9 cellular contexts compared by ENCODE assay signal in the genomic region with DNA sequence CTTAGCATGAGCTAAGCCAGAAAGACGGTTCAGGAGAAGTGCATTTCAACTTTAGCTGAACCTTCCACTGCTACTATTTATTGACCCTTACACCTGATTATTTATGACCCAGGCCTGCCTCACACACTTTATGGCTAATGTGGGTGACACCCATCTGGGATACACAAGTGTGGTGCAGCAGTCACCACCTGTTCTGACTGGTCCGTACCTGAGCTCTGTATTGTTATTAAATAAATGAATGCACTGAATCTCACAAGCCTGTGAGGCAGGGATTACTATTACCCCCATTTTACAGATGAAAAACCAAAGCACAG. TPM values are rescaled to one million over a fixed set of nuclear protein-coding genes. Genes with fewer than 3 reads are reported as not detected.
DNase-seq lines count a peak whose midpoint lies in the region; ATAC-seq and TF ChIP-seq lines count a peak whose summit lies in the region.
"Had no signal": no experiment of that assay in that cellular context is flagged by ENCODE, and none has a peak within 500 bp of the region (broad histone marks: within the 10 kb centered on the region; RNA-seq: fewer than 3 reads in every experiment).

No MANE protein-coding gene starts in this region.

- DNase-seq in CD4-positive, CD25-positive, alpha-beta regulatory T cell: peak in 1 of 3 donors; percentile 13
- no peak for DNase-seq in HL-60 (ENCODE audit: low read depth in 1 of 2, low spot score in 1 of 2)
- no peak for DNase-seq in caudate nucleus (lab: John Stamatoyannopoulos, UW)
- no peak for DNase-seq in natural killer cell
- no peak for DNase-seq in cerebellar cortex (ENCODE audit: low spot score)
- no peak for DNase-seq in GF-D8 (lab: John Stamatoyannopoulos, UW)
- DNase-seq: GOT3 had no signal

- TF ChIP-seq CTCF in HL-60 (IDR thresholded peaks at IDR 0.05; ENCODE audit: insufficient read depth, low read length) (no peak), natural killer cell (IDR thresholded peaks at IDR 0.05) (no peak)

- peak overlapping the region; percentile 92 to 100 (median 94) for H3K27ac Mint-ChIP-seq in CD4-positive, CD25-positive, alpha-beta regulatory T cell
- H3K27ac Mint-ChIP-seq in natural killer cell: peak overlapping the region; percentile 79 to 83

- peaks cover 13% of the 10 kb centered on the region for H3K36me3 ChIP-seq in CD4-positive, CD25-positive, alpha-beta regulatory T cell (ENCODE audit: control insufficient read depth, insufficient read depth, low read length)

- H3K36me3 Mint-ChIP-seq in CD4-positive, CD25-positive, alpha-beta regulatory T cell: peaks cover 19% of the 10 kb centered on the region
- no peaks in the 10 kb centered on the region for H3K36me3 Mint-ChIP-seq in natural killer cell

- H3K9me3 Mint-ChIP-seq in CD4-positive, CD25-positive, alpha-beta regulatory T cell: no peaks in the 10 kb centered on the region
- H3K9me3 Mint-ChIP-seq in natural killer cell: no peaks in the 10 kb centered on the region

- no peaks in the 10 kb centered on the region for H3K27me3 Mint-ChIP-seq in CD4-positive, CD25-positive, alpha-beta regulatory T cell
- H3K27me3 Mint-ChIP-seq in natural killer cell (ENCODE audit: low read depth in 2 of 2): no peaks in the 10 kb centered on the region

- no peaks in the 10 kb centered on the region for H3K27me3 ChIP-seq in CD4-positive, CD25-positive, alpha-beta regulatory T cell (ENCODE audit: control insufficient read depth, insufficient read depth, low read length)
- no peaks in the 10 kb centered on the region for H3K27me3 ChIP-seq in HL-60 (ENCODE audit: insufficient read depth, poor library complexity, severe bottlenecking)

- peak overlapping the region; percentile 87 for H3K4me3 ChIP-seq in CD4-positive, CD25-positive, alpha-beta regulatory T cell (ENCODE audit: low read depth, low read length)
- peak overlapping the region; percentile 65 for H3K4me3 ChIP-seq in HL-60 (replicated peaks; ENCODE audit: insufficient read depth, low read length)

- H3K4me1 ChIP-seq in CD4-positive, CD25-positive, alpha-beta regulatory T cell (ENCODE audit: control insufficient read depth, insufficient read depth, low read length, poor library complexity, severe bottlenecking): peaks cover 69% of the 10 kb centered on the region

- H3K4me1 Mint-ChIP-seq in CD4-positive, CD25-positive, alpha-beta regulatory T cell: peaks cover 10 to 70% (median 45%) of the 10 kb centered on the region in 4 donors
- H3K4me1 Mint-ChIP-seq in natural killer cell: peaks cover 58 to 61% of the 10 kb centered on the region in 2 donors

- ATAC-seq in CD4-positive, CD25-positive, alpha-beta regulatory T cell (ENCODE audit: low read depth in 2 of 2): no peak
- no peak for ATAC-seq in natural killer cell
- ATAC-seq in HG03108 (IDR thresholded peaks at IDR 0.05; ENCODE audit: unreplicated experiment): no peak
- no peak for ATAC-seq in GM21367 (IDR thresholded peaks at IDR 0.05; ENCODE audit: unreplicated experiment)

- H3K27ac ChIP-seq in CD4-positive, CD25-positive, alpha-beta regulatory T cell (ENCODE audit: insufficient read depth, low read length, poor library complexity, severe bottlenecking): peak overlapping the region; percentile 92
- peak overlapping the region; percentile 79 for H3K27ac ChIP-seq in HL-60 (replicated peaks)
- H3K27ac ChIP-seq in caudate nucleus (ENCODE audit: low read depth, low read length): peak overlapping the region; percentile 75

- no peaks in the 10 kb centered on the region for H3K9me3 ChIP-seq in CD4-positive, CD25-positive, alpha-beta regulatory T cell (ENCODE audit: control insufficient read depth in 2 of 2, low read length in 2 of 2)

- H3K4me3 Mint-ChIP-seq in CD4-positive, CD25-positive, alpha-beta regulatory T cell: peak overlapping the region; percentile 87 to 94 (median 88)
- peak overlapping the region; percentile 88 for H3K4me3 Mint-ChIP-seq in natural killer cell

- intact Hi-C loops in natural killer cell (cut with micrococcal nuclease): loop anchor here (10.0 kb wide), 1 partner anchor 291 kb away; no protein-coding TSS in a partner anchor

RNA-seq across cellular contexts. Expression of gene ANXA11, which starts 1.5 kb away (rescaled TPM):
- 252 TPM for total RNA-seq in CD4-positive, CD25-positive, alpha-beta regulatory T cell
- polyA plus RNA-seq in CD4-positive, CD25-positive, alpha-beta regulatory T cell: 100 to 1,000 TPM; 253 to 316 (median 283) TPM
- 100 to 1,000 TPM; 213 to 264 (median 245) TPM for total RNA-seq in natural killer cell
